In the genomic region with DNA sequence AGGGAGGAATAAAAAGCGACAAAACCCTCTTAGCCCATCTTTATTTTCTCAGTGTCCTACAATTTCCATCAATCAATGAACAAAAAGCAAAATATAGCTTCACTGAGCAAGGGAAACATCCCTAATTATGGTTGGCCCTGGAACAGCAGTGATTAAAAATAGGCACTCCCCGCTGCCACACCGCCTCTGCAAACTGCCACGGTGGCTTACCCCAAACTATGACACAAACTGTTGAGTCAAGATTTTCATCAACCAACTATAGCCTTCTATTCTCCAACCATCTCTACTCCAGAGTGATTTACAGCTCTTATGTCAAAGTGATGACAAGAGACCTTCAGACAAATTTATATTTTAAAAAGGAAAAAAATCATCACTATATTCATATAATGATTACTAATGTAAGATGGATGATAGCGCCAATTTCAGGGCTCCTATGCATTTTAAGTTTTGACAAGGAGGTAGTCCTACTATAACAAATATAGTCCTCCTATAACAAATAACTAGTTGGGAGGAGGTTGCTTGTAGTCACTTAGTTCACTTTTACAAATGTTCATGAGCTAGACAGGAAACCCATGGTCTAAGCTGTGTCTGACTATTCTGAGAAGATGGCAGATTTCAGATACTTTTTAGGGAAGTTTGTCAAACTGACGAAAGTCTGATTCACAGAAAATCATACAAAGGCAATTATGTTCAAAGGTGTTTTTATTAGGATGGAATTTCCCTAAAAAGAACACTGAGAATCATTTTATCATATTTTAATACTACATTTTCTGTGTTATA, we compare ENCODE assay signal across 15 cellular contexts. TPM values are rescaled to one million over a fixed set of nuclear protein-coding genes. Genes with fewer than 3 reads are reported as not detected.
DNase-seq lines count a peak whose midpoint lies in the region; ATAC-seq and TF ChIP-seq lines count a peak whose summit lies in the region.
"Had no signal": no experiment of that assay in that cellular context is flagged by ENCODE, and none has a peak within 500 bp of the region (broad histone marks: within the 10 kb centered on the region; RNA-seq: fewer than 3 reads in every experiment).

No MANE protein-coding gene starts in this region.

- no peak overlapping the region for H3K27ac ChIP-seq in lung (ENCODE audit: low read depth in 1 of 2, low read length in 1 of 2)
- no peak overlapping the region for H3K27ac ChIP-seq in testis
- H3K27ac ChIP-seq in MM.1S (ENCODE audit: low read length): no peak overlapping the region
- H3K27ac ChIP-seq: C4-2B, neutrophil had no signal

- TF ChIP-seq CTCF in lung (IDR thresholded peaks at IDR 0.05; ENCODE audit: control extremely low read depth, extremely low read depth) (no peak), testis (IDR thresholded peaks at IDR 0.05) (no peak), MM.1S (IDR thresholded peaks at IDR 0.05; ENCODE audit: low read length) (no peak)

- H3K9me3 Mint-ChIP-seq in activated T-cell treated with anti-CD3 and anti-CD28 coated beads, Interleukin-2, amount 50 U/mL, for 72 hours: no peaks in the 10 kb centered on the region

- no peak overlapping the region for H3K9ac ChIP-seq in MM.1S (ENCODE audit: low read length)

- H3K9me2 ChIP-seq in MM.1S (replicated peaks; ENCODE audit: insufficient read depth, low read length): no peaks in the 10 kb centered on the region

- H3K9me3 ChIP-seq in lung (ENCODE audit: control insufficient read depth in 2 of 2, insufficient read depth in 1 of 2, low read length in 1 of 2): no peaks in the 10 kb centered on the region
- H3K9me3 ChIP-seq in testis: no peaks in the 10 kb centered on the region
- no peaks in the 10 kb centered on the region for H3K9me3 ChIP-seq in MM.1S (replicated peaks; ENCODE audit: insufficient read depth, low read length)
- H3K9me3 ChIP-seq: neutrophil had no signal

- peak overlapping the region; percentile 32 for H3K27ac Mint-ChIP-seq in activated T-cell treated with anti-CD3 and anti-CD28 coated beads, Interleukin-2, amount 50 U/mL, for 72 hours

- H3K4me3 ChIP-seq in lung: no peak overlapping the region
- H3K4me3 ChIP-seq in testis: no peak overlapping the region
- H3K4me3 ChIP-seq in MM.1S (ENCODE audit: low read length): no peak overlapping the region

- no peaks in the 10 kb centered on the region for H3K27me3 Mint-ChIP-seq in activated T-cell treated with anti-CD3 and anti-CD28 coated beads, Interleukin-2, amount 50 U/mL, for 72 hours (ENCODE audit: low read depth)

- WGBS in lung, 2 donors: 72 to 82% methylated on average over 6 of the region's 6 CpGs
- 85 to 91% methylated on average over 6 of the region's 6 CpGs for WGBS in testis, 2 donors

- peak; percentile 55 to 75 for ATAC-seq in activated T-cell treated with anti-CD3 and anti-CD28 coated beads, Interleukin-2, amount 50 U/mL, for 72 hours (replicated peaks in 1 of 2)
- ATAC-seq in lung (ENCODE audit: insufficient read depth, low FRiP score): peak; percentile 53
- no peak for ATAC-seq in HG03457 (IDR thresholded peaks at IDR 0.05; ENCODE audit: unreplicated experiment)

- no peaks in the 10 kb centered on the region for H3F3A ChIP-seq in MM.1S (ENCODE audit: insufficient read depth, low read length)

- no peak for TF ChIP-seq POLR2A in testis (IDR thresholded peaks at IDR 0.05)

- peaks cover 0 to 6% of the 10 kb centered on the region in 2 donors for H3K36me3 Mint-ChIP-seq in activated T-cell treated with anti-CD3 and anti-CD28 coated beads, Interleukin-2, amount 50 U/mL, for 72 hours (ENCODE audit: insufficient read depth in 2 of 2)

- no peak overlapping the region for H3K4me2 ChIP-seq in MM.1S (ENCODE audit: low read depth, low read length)

- H3K4me3 Mint-ChIP-seq in activated T-cell treated with anti-CD3 and anti-CD28 coated beads, Interleukin-2, amount 50 U/mL, for 72 hours: peak overlapping the region in 1 of 2 donors; percentile 27

- H3K4me1 ChIP-seq in lung (ENCODE audit: control insufficient read depth in 2 of 2, insufficient read depth in 2 of 2, low read length in 2 of 2) (no peaks in the 10 kb centered on the region), testis (no peaks in the 10 kb centered on the region), MM.1S (ENCODE audit: low read length) (no peaks in the 10 kb centered on the region)

- H3K27me3 ChIP-seq in lung (ENCODE audit: control insufficient read depth, insufficient read depth) (no peaks in the 10 kb centered on the region), testis (no peaks in the 10 kb centered on the region), MM.1S (replicated peaks; ENCODE audit: insufficient read depth, low read length) (no peaks in the 10 kb centered on the region)
- H3K27me3 ChIP-seq: neutrophil had no signal

- no peak overlapping the region for H2AFZ ChIP-seq in MM.1S (ENCODE audit: low read length)

- H3K36me3 ChIP-seq in lung (ENCODE audit: control insufficient read depth in 2 of 2, insufficient read depth in 2 of 2, low read length in 2 of 2): peaks cover 0 to 3% of the 10 kb centered on the region in 2 donors
- no peaks in the 10 kb centered on the region for H3K36me3 ChIP-seq in testis (ENCODE audit: low read depth, missing control alignments)
- no peaks in the 10 kb centered on the region for H3K36me3 ChIP-seq in MM.1S (replicated peaks; ENCODE audit: insufficient read depth, low read length)
- H3K36me3 ChIP-seq: neutrophil had no signal

- peak; percentile 22 for DNase-seq in stimulated activated CD4-positive, alpha-beta T cell treated with anti-CD3 and anti-CD28 coated beads, Interleukin-1b, Interleukin-23, amount 100 ng/mL, for 48 hours
- DNase-seq in stimulated activated CD4-positive, alpha-beta T cell treated with anti-CD3 and anti-CD28 coated beads, Interleukin-4, amount 100 ng/mL, for 4 hours: no peak
- peak; percentile 23 to 29 for DNase-seq in activated T-cell treated with anti-CD3 and anti-CD28 coated beads, Interleukin-2, amount 50 U/mL, for 72 hours
- DNase-seq in lung (ENCODE audit: low spot score) (no peak), globus pallidus (ENCODE audit: low spot score) (no peak), testis (no peak), MM.1S (no peak)
- DNase-seq: NCI-H446 treated with DMSO at 0.1 percent for 48 hours had no signal

- no peaks in the 10 kb centered on the region for H4K20me1 ChIP-seq in MM.1S (ENCODE audit: insufficient read depth, low read length)

- intact Hi-C loops in testis (cut with DNase I; ENCODE audit: low total_unique reads): no loop called here

- no peaks in the 10 kb centered on the region for H3K79me2 ChIP-seq in MM.1S (ENCODE audit: low read length)

- peaks cover 30% of the 10 kb centered on the region for H3K4me1 Mint-ChIP-seq in activated T-cell treated with anti-CD3 and anti-CD28 coated beads, Interleukin-2, amount 50 U/mL, for 72 hours (ENCODE audit: low read depth)

RNA-seq across cellular contexts. Expression of gene DENND11, which starts 26.3 kb away (rescaled TPM):
- total RNA-seq in activated T-cell treated with anti-CD3 and anti-CD28 coated beads, Interleukin-2, amount 50 U/mL, for 72 hours: 10 to 100 TPM; 43.2 to 48.7 TPM
- total RNA-seq in lung (10 to 100 TPM; 24.1 to 43.3 TPM), testis (1 to 10 TPM; 6.7 to 6.8 TPM)
- polyA plus RNA-seq in lung (1 to 10 TPM; 5.1 to 8.2 TPM), testis (ENCODE audit: insufficient read depth, low read depth, low replicate concordance) (3.8 TPM)

RNA-seq across cellular contexts. Expression of gene WEE2, which starts 32.5 kb away (rescaled TPM):
- not detected for total RNA-seq in activated T-cell treated with anti-CD3 and anti-CD28 coated beads, Interleukin-2, amount 50 U/mL, for 72 hours
- total RNA-seq in lung (not detected), testis (1 to 10 TPM in 1 of 2 donors, not detected in 1; 1.4 TPM)
- polyA plus RNA-seq in lung (not detected), testis (ENCODE audit: insufficient read depth, low read depth, low replicate concordance) (0.20 TPM)
- total RNA-seq: fibroblast of lung, LHCN-M2, SK-MEL-5, subcutaneous adipose tissue had no signal
- polyA plus RNA-seq: fibroblast of lung had no signal

Comparison
In these comparisons a context has a peak if more than half of its experiments do, and no peak if none do; other contexts are left out.
1. DNase-seq: peak in stimulated activated CD4-positive, alpha-beta T cell treated with anti-CD3 and anti-CD28 coated beads, Interleukin-1b, Interleukin-23, amount 100 ng/mL, for 48 hours (single experiment) and activated T-cell treated with anti-CD3 and anti-CD28 coated beads, Interleukin-2, amount 50 U/mL, for 72 hours (2 of 2); none in stimulated activated CD4-positive, alpha-beta T cell treated with anti-CD3 and anti-CD28 coated beads, Interleukin-4, amount 100 ng/mL, for 4 hours (0 of 2), lung (single experiment), globus pallidus (single experiment), testis (single experiment) and MM.1S (single experiment).